8 cellular contexts compared by ENCODE assay signal in genomic region chr4:25842229-25842840, GRCh38. TPM values are rescaled to one million over a fixed set of nuclear protein-coding genes. Genes with fewer than 3 reads are reported as not detected.
DNase-seq lines count a peak whose midpoint lies in the region; ATAC-seq and FAIRE-seq lines count a peak whose summit lies in the region.

No MANE protein-coding gene starts in this region.

- no peaks in the 10 kb centered on the region for H3K27me3 Mint-ChIP-seq in CD4-positive, CD25-positive, alpha-beta regulatory T cell
- H3K27me3 Mint-ChIP-seq in activated T-helper 2 cell treated with anti-CD3 and anti-CD28 coated beads, Interferon-gamma antibody, Interleukin-2, Interleukin-4, amounts not matched to agents 10 μg/mL and 5 μg/mL and 100 μg/mL, durations not matched to agents 14 hours and 24 hours and 36 hours (ENCODE audit: low read depth), result no peaks in the 10 kb centered on the region

- peak overlapping the region in 3 of 4 donors; percentile 36 to 70 (median 53) for H3K4me3 Mint-ChIP-seq in CD4-positive, CD25-positive, alpha-beta regulatory T cell
- no peak overlapping the region for H3K4me3 Mint-ChIP-seq in activated T-helper 2 cell treated with anti-CD3 and anti-CD28 coated beads, Interferon-gamma antibody, Interleukin-2, Interleukin-4, amounts not matched to agents 10 μg/mL and 5 μg/mL and 100 μg/mL, durations not matched to agents 14 hours and 24 hours and 36 hours (ENCODE audit: low read depth)

- peak overlapping the region in 2 of 3 donors; percentile 7 to 66 for H3K27ac Mint-ChIP-seq in CD4-positive, CD25-positive, alpha-beta regulatory T cell
- H3K27ac Mint-ChIP-seq in activated T-helper 2 cell treated with anti-CD3 and anti-CD28 coated beads, Interferon-gamma antibody, Interleukin-2, Interleukin-4, amounts not matched to agents 10 μg/mL and 5 μg/mL and 100 μg/mL, durations not matched to agents 14 hours and 24 hours and 36 hours, result peak overlapping the region; percentile 70

- peak; percentile 52 for ATAC-seq in CD4-positive, CD25-positive, alpha-beta regulatory T cell (ENCODE audit: low read depth in 2 of 2)
- ATAC-seq in GM19463 (IDR thresholded peaks at IDR 0.05; ENCODE audit: unreplicated experiment) (peak; percentile 52), HG03457 (IDR thresholded peaks at IDR 0.05; ENCODE audit: unreplicated experiment) (peak; percentile 48), HG02588 (IDR thresholded peaks at IDR 0.05; ENCODE audit: unreplicated experiment) (no peak)

- H3K36me3 Mint-ChIP-seq in CD4-positive, CD25-positive, alpha-beta regulatory T cell, result peaks cover 39% of the 10 kb centered on the region
- peaks cover 48% of the 10 kb centered on the region for H3K36me3 Mint-ChIP-seq in activated T-helper 2 cell treated with anti-CD3 and anti-CD28 coated beads, Interferon-gamma antibody, Interleukin-2, Interleukin-4, amounts not matched to agents 10 μg/mL and 5 μg/mL and 100 μg/mL, durations not matched to agents 14 hours and 24 hours and 36 hours (ENCODE audit: low read depth)

- H3K36me3 ChIP-seq in CD4-positive, CD25-positive, alpha-beta regulatory T cell (ENCODE audit: control insufficient read depth, insufficient read depth, low read length), result peaks cover 26% of the 10 kb centered on the region
- peaks cover 0 to 3% of the 10 kb centered on the region in 2 donors for H3K36me3 ChIP-seq in small intestine (ENCODE audit: control insufficient read depth in 2 of 2, insufficient read depth in 2 of 2, low read length in 2 of 2)

- no peak overlapping the region for H3K4me3 ChIP-seq in CD4-positive, CD25-positive, alpha-beta regulatory T cell (ENCODE audit: low read depth, low read length)
- no peak overlapping the region for H3K4me3 ChIP-seq in small intestine (ENCODE audit: low read depth in 1 of 2, low read length in 2 of 2)

- no peak for FAIRE-seq in small intestine (lab: Jason Lieb, UNC)

- intact Hi-C loops in activated T-helper 2 cell treated with anti-CD3 and anti-CD28 coated beads, Interferon-gamma antibody, Interleukin-2, Interleukin-4, amounts not matched to agents 10 μg/mL and 5 μg/mL and 100 μg/mL, durations not matched to agents 14 hours and 24 hours and 36 hours (cut with micrococcal nuclease), result loop anchor here (2.0 kb wide), 1 partner anchor 18 kb away; no protein-coding TSS in a partner anchor
- intact Hi-C loops in posterior vena cava (cut with DNase I), result no loop called here

- H3K9me3 Mint-ChIP-seq in CD4-positive, CD25-positive, alpha-beta regulatory T cell, result no peaks in the 10 kb centered on the region
- H3K9me3 Mint-ChIP-seq in activated T-helper 2 cell treated with anti-CD3 and anti-CD28 coated beads, Interferon-gamma antibody, Interleukin-2, Interleukin-4, amounts not matched to agents 10 μg/mL and 5 μg/mL and 100 μg/mL, durations not matched to agents 14 hours and 24 hours and 36 hours, result no peaks in the 10 kb centered on the region

- no peaks in the 10 kb centered on the region for H3K9me3 ChIP-seq in CD4-positive, CD25-positive, alpha-beta regulatory T cell (ENCODE audit: control insufficient read depth in 2 of 2, low read length in 2 of 2)
- no peaks in the 10 kb centered on the region for H3K9me3 ChIP-seq in small intestine (ENCODE audit: control insufficient read depth, low read depth)

- H3K4me1 Mint-ChIP-seq in CD4-positive, CD25-positive, alpha-beta regulatory T cell, result peaks cover 9 to 65% (median 48%) of the 10 kb centered on the region in 4 donors
- H3K4me1 Mint-ChIP-seq in activated T-helper 2 cell treated with anti-CD3 and anti-CD28 coated beads, Interferon-gamma antibody, Interleukin-2, Interleukin-4, amounts not matched to agents 10 μg/mL and 5 μg/mL and 100 μg/mL, durations not matched to agents 14 hours and 24 hours and 36 hours (ENCODE audit: low read depth), result peaks cover 37% of the 10 kb centered on the region

- H3K27ac ChIP-seq in CD4-positive, CD25-positive, alpha-beta regulatory T cell (ENCODE audit: insufficient read depth, low read length, poor library complexity, severe bottlenecking), result no peak overlapping the region
- no peak overlapping the region for H3K27ac ChIP-seq in small intestine (ENCODE audit: low read depth in 1 of 2, low read length in 1 of 2)

- H3K27me3 ChIP-seq in CD4-positive, CD25-positive, alpha-beta regulatory T cell (ENCODE audit: control insufficient read depth, insufficient read depth, low read length), result no peaks in the 10 kb centered on the region
- H3K27me3 ChIP-seq in small intestine (ENCODE audit: control insufficient read depth in 2 of 2, insufficient read depth in 2 of 2, low read length in 2 of 2), result no peaks in the 10 kb centered on the region

- 63 to 86% (median 71%) methylated on average over 5 of the region's 5 CpGs for WGBS in small intestine, 3 donors

- peak in 2 of 3 donors; percentile 30 to 41 for DNase-seq in CD4-positive, CD25-positive, alpha-beta regulatory T cell
- peak; percentile 22 for DNase-seq in activated T-helper 2 cell treated with anti-CD3 and anti-CD28 coated beads, Interferon-gamma antibody, Interleukin-2, Interleukin-4, amounts not matched to agents 10 μg/mL and 5 μg/mL and 100 μg/mL, durations not matched to agents 14 hours and 24 hours and 36 hours (ENCODE audit: low spot score)
- DNase-seq in posterior vena cava (ENCODE audit: low spot score), result no peak
- no peak for DNase-seq in small intestine
- DNase-seq in DMS114 treated with DMSO at 0.1 percent for 48 hours (lab: John Stamatoyannopoulos, UW; ENCODE audit: unreplicated experiment), result no peak

- peaks cover 26% of the 10 kb centered on the region for H3K4me1 ChIP-seq in CD4-positive, CD25-positive, alpha-beta regulatory T cell (ENCODE audit: control insufficient read depth, insufficient read depth, low read length, poor library complexity, severe bottlenecking)
- H3K4me1 ChIP-seq in small intestine (ENCODE audit: control insufficient read depth in 2 of 2, insufficient read depth in 1 of 2, low read depth in 1 of 2, low read length in 1 of 2), result peaks cover 9 to 15% of the 10 kb centered on the region in 2 donors

RNA-seq across cellular contexts. Expression of gene SEL1L3, which starts 20.5 kb away (rescaled TPM):
- total RNA-seq in CD4-positive, CD25-positive, alpha-beta regulatory T cell, result 74.5 TPM
- polyA plus RNA-seq in CD4-positive, CD25-positive, alpha-beta regulatory T cell, result 10 to 100 TPM; 36.5 to 61.0 (median 44.9) TPM
- total RNA-seq in activated T-helper 2 cell treated with anti-CD3 and anti-CD28 coated beads, Interferon-gamma antibody, Interleukin-2, Interleukin-4, amounts not matched to agents 10 μg/mL and 5 μg/mL and 100 μg/mL, durations not matched to agents 14 hours and 24 hours and 36 hours, result 44.0 and 49.2 TPM in 2 replicates
- total RNA-seq in posterior vena cava, result 1 to 10 TPM; 9.5 to 9.7 TPM
- 10 to 100 TPM; 42.7 to 77.5 (median 51.1) TPM for polyA plus RNA-seq in small intestine

Comparison
In these comparisons a context has a peak if more than half of its experiments do, and no peak if none do; other contexts are left out.
1. DNase-seq: peak in CD4-positive, CD25-positive, alpha-beta regulatory T cell (2 of 3) and activated T-helper 2 cell treated with anti-CD3 and anti-CD28 coated beads, Interferon-gamma antibody, Interleukin-2, Interleukin-4, amounts not matched to agents 10 μg/mL and 5 μg/mL and 100 μg/mL, durations not matched to agents 14 hours and 24 hours and 36 hours (single experiment); none in posterior vena cava (single experiment), small intestine (single experiment) and DMS114 treated with DMSO at 0.1 percent for 48 hours (single experiment).